ENCODE assay signal across 8 cellular contexts in genomic region chr4:107989162-107989536, GRCh38. TPM values are rescaled to one million over a fixed set of nuclear protein-coding genes. Genes with fewer than 3 reads are reported as not detected.
A peak's percentile ranks its signal among the peaks of the same experiment; 100 is the strongest.
DNase-seq lines count a peak whose midpoint lies in the region; ATAC-seq and TF ChIP-seq lines count a peak whose summit lies in the region.

No MANE protein-coding gene starts in this region.

- H3K4me3 ChIP-seq in iPS-18a (ENCODE audit: low read length), result peak overlapping the region; percentile 84
- H3K4me3 ChIP-seq in stomach, result peak overlapping the region; percentile 61 to 88 (median 81)

- H3K9me3 ChIP-seq in iPS-18a (ENCODE audit: control insufficient read depth, low read depth, low read length) (no peaks in the 10 kb centered on the region), stomach (no peaks in the 10 kb centered on the region)

- ATAC-seq in stimulated activated naive CD8-positive, alpha-beta T cell treated with anti-CD3 and anti-CD28 coated beads, Interleukin-15, Interleukin-2, amounts not matched to agents 100 U/mL and 50 U/mL, for 24 hours, result no peak
- no peak for ATAC-seq in GM21619 (IDR thresholded peaks at IDR 0.05; ENCODE audit: unreplicated experiment)

- no peak for TF ChIP-seq CTCF in stomach (IDR thresholded peaks at IDR 0.05)

- H3K36me3 Mint-ChIP-seq in stimulated activated naive CD8-positive, alpha-beta T cell treated with anti-CD3 and anti-CD28 coated beads, Interleukin-15, Interleukin-2, amounts not matched to agents 100 ng/mL and 50 ng/mL, for 24 hours (ENCODE audit: low read depth), result peaks cover 12% of the 10 kb centered on the region
- H3K36me3 Mint-ChIP-seq in activated CD4-positive, alpha-beta memory T cell treated with anti-CD3 and anti-CD28 coated beads, Interleukin-2, amount 10 ng/mL, durations not matched to agents 7 days and 5 days (ENCODE audit: low read depth), result peaks cover 9% of the 10 kb centered on the region

- peak overlapping the region; percentile 85 for H3K4me3 Mint-ChIP-seq in stimulated activated naive CD8-positive, alpha-beta T cell treated with anti-CD3 and anti-CD28 coated beads, Interleukin-15, Interleukin-2, amounts not matched to agents 100 ng/mL and 50 ng/mL, for 24 hours
- H3K4me3 Mint-ChIP-seq in activated CD4-positive, alpha-beta memory T cell treated with anti-CD3 and anti-CD28 coated beads, Interleukin-2, amount 10 ng/mL, durations not matched to agents 7 days and 5 days, result peak overlapping the region; percentile 84

- CTCF ChIA-PET in activated CD4-positive, alpha-beta memory T cell treated with anti-CD3 and anti-CD28 coated beads, Interleukin-2, amount 10 ng/mL, durations not matched to agents 7 days and 5 days (lab: Charles Lee), result no interaction called here

- intact Hi-C loops in stomach (cut with DNase I; ENCODE audit: low total_unique reads), result no loop called here

- H3K27ac ChIP-seq in iPS-18a (ENCODE audit: low read length) (no peak overlapping the region), stomach (peak overlapping the region; percentile 86 to 95 (median 91))

- H3K27me3 Mint-ChIP-seq in stimulated activated naive CD8-positive, alpha-beta T cell treated with anti-CD3 and anti-CD28 coated beads, Interleukin-15, Interleukin-2, amounts not matched to agents 100 ng/mL and 50 ng/mL, for 24 hours, result no peaks in the 10 kb centered on the region
- H3K27me3 Mint-ChIP-seq in activated CD4-positive, alpha-beta memory T cell treated with anti-CD3 and anti-CD28 coated beads, Interleukin-2, amount 10 ng/mL, durations not matched to agents 7 days and 5 days, result no peaks in the 10 kb centered on the region

- TF ChIP-seq POLR2A in stomach (IDR thresholded peaks at IDR 0.05), result no peak

- peaks cover 55% of the 10 kb centered on the region for H3K4me1 Mint-ChIP-seq in stimulated activated naive CD8-positive, alpha-beta T cell treated with anti-CD3 and anti-CD28 coated beads, Interleukin-15, Interleukin-2, amounts not matched to agents 100 ng/mL and 50 ng/mL, for 24 hours (ENCODE audit: low read depth)
- peaks cover 34% of the 10 kb centered on the region for H3K4me1 Mint-ChIP-seq in activated CD4-positive, alpha-beta memory T cell treated with anti-CD3 and anti-CD28 coated beads, Interleukin-2, amount 10 ng/mL, durations not matched to agents 7 days and 5 days

- peak overlapping the region; percentile 82 for H3K27ac Mint-ChIP-seq in stimulated activated naive CD8-positive, alpha-beta T cell treated with anti-CD3 and anti-CD28 coated beads, Interleukin-15, Interleukin-2, amounts not matched to agents 100 ng/mL and 50 ng/mL, for 24 hours
- peak overlapping the region; percentile 74 for H3K27ac Mint-ChIP-seq in activated CD4-positive, alpha-beta memory T cell treated with anti-CD3 and anti-CD28 coated beads, Interleukin-2, amount 10 ng/mL, durations not matched to agents 7 days and 5 days

- H3K27me3 ChIP-seq in iPS-18a (ENCODE audit: control insufficient read depth, insufficient read depth, low read length) (peaks cover 4% of the 10 kb centered on the region), stomach (no peaks in the 10 kb centered on the region)

- POLR2A ChIA-PET in activated CD4-positive, alpha-beta memory T cell treated with anti-CD3 and anti-CD28 coated beads, Interleukin-2, amount 10 ng/mL, durations not matched to agents 7 days and 5 days (lab: Charles Lee), result interaction anchor here (1.1 to 2.3 kb wide), 5 partner anchors 10 to 662 kb away, joined by 3 to 8 read pairs (median 5); partner anchors contain the start of gene OSTC

- H3K9me3 Mint-ChIP-seq in stimulated activated naive CD8-positive, alpha-beta T cell treated with anti-CD3 and anti-CD28 coated beads, Interleukin-15, Interleukin-2, amounts not matched to agents 100 ng/mL and 50 ng/mL, for 24 hours, result no peaks in the 10 kb centered on the region
- H3K9me3 Mint-ChIP-seq in activated CD4-positive, alpha-beta memory T cell treated with anti-CD3 and anti-CD28 coated beads, Interleukin-2, amount 10 ng/mL, durations not matched to agents 7 days and 5 days, result no peaks in the 10 kb centered on the region

- no peak for DNase-seq in stimulated activated naive CD8-positive, alpha-beta T cell treated with anti-CD3 and anti-CD28 coated beads, Interleukin-15, Interleukin-2, amounts not matched to agents 100 U/mL and 50 U/mL, for 24 hours
- DNase-seq in activated CD4-positive, alpha-beta memory T cell treated with anti-CD3 and anti-CD28 coated beads, Interleukin-2, amount 10 ng/mL, durations not matched to agents 7 days and 5 days, result no peak
- no peak for DNase-seq in stomach
- DNase-seq in foreskin melanocyte, result no peak
- no peak for DNase-seq in HK-2 (ENCODE audit: unreplicated experiment)

- WGBS in stomach, 5 donors, result 4 to 8% (median 6%) methylated on average over 8 of the region's 8 CpGs

- no peaks in the 10 kb centered on the region for H3K36me3 ChIP-seq in iPS-18a (ENCODE audit: control insufficient read depth, low read depth, low read length)
- H3K36me3 ChIP-seq in stomach, result no peaks in the 10 kb centered on the region

- TF ChIP-seq EP300 in stomach (IDR thresholded peaks at IDR 0.05), result no peak

- H3K9ac ChIP-seq in iPS-18a (ENCODE audit: low read length), result no peak overlapping the region

- H3K4me1 ChIP-seq in iPS-18a (ENCODE audit: control insufficient read depth, low read depth, low read length) (peaks cover 10% of the 10 kb centered on the region), stomach (peaks cover 33 to 63% (median 46%) of the 10 kb centered on the region in 4 donors)

RNA-seq across cellular contexts. Expression of gene HADH, which starts 0.5 kb away (rescaled TPM):
- total RNA-seq in activated CD4-positive, alpha-beta memory T cell treated with anti-CD3 and anti-CD28 coated beads, Interleukin-2, amount 10 ng/mL, durations not matched to agents 7 days and 5 days, result 10 to 100 TPM; 38.0 to 38.6 TPM
- total RNA-seq in stomach, result 100 to 1,000 TPM in 2 of 5 donors, 10 to 100 TPM in 3; 51.6 to 118 (median 64.7) TPM
- polyA plus RNA-seq in stomach, result 10 to 100 TPM; 59.6 to 70.3 (median 64.8) TPM

RNA-seq across cellular contexts. Expression of gene CYP2U1, which starts 57.8 kb away (rescaled TPM):
- total RNA-seq in activated CD4-positive, alpha-beta memory T cell treated with anti-CD3 and anti-CD28 coated beads, Interleukin-2, amount 10 ng/mL, durations not matched to agents 7 days and 5 days, result 1 to 10 TPM; 1.4 to 1.6 TPM
- total RNA-seq in stomach, result 10 to 100 TPM in 1 of 5 donors, 1 to 10 TPM in 3, under 1 TPM in 1; 0.58 to 10.7 (median 6.4) TPM
- 1 to 10 TPM; 1.1 to 2.6 (median 1.1) TPM for polyA plus RNA-seq in stomach
